18 cellular contexts compared by ENCODE assay signal in genomic region chr7:128215739-128216138, GRCh38. TPM values are rescaled to one million over a fixed set of nuclear protein-coding genes. Genes with fewer than 3 reads are reported as not detected.
DNase-seq lines count a peak whose midpoint lies in the region; ATAC-seq and TF ChIP-seq lines count a peak whose summit lies in the region.
"Had no signal": no experiment of that assay in that cellular context is flagged by ENCODE, and none has a peak within 500 bp of the region (broad histone marks: within the 10 kb centered on the region; RNA-seq: fewer than 3 reads in every experiment).

No MANE protein-coding gene starts in this region.

- no peaks in the 10 kb centered on the region for H3K36me3 ChIP-seq in PC-3 (ENCODE audit: low read depth, low read length)
- H3K36me3 ChIP-seq: thoracic aorta had no signal

- no peak for ATAC-seq in PC-3
- ATAC-seq in sciatic nerve, result peak; percentile 45
- ATAC-seq in HG02798 (IDR thresholded peaks at IDR 0.05; ENCODE audit: poor library complexity, unreplicated experiment), result no peak
- ATAC-seq: activated CD4-positive, CD25-positive, alpha-beta regulatory T cell treated with anti-CD3 and anti-CD28 coated beads, Interleukin-2, amount 50 U/mL, for 24 hours had no signal

- no peaks in the 10 kb centered on the region for H4K20me1 ChIP-seq in PC-3 (ENCODE audit: low read length)

- H3K27ac ChIP-seq in PC-3 (ENCODE audit: low read length), result no peak overlapping the region
- H3K27ac ChIP-seq: thoracic aorta had no signal

- no peak overlapping the region for H3K4me3 ChIP-seq in PC-3 (ENCODE audit: low read length)
- H3K4me3 ChIP-seq: thoracic aorta had no signal

- BruUV-seq in PC-3 (replicated peaks; lab: Mats Ljungman, UMichigan), result no TSS peak

- DNase-seq in H4 (ENCODE audit: low spot score) (peak; percentile 26), PC-3 (peak; percentile 38), fibroblast of gingiva (ENCODE audit: low read depth) (peak; percentile 90), sciatic nerve (ENCODE audit: low spot score) (no peak), NOMO-1 treated with dmso at 0.1 percent for 144 hours (lab: John Stamatoyannopoulos, UW; ENCODE audit: unreplicated experiment) (no peak), NCI-H2227 treated with DMSO at 0.1 percent for 48 hours (lab: John Stamatoyannopoulos, UW) (no peak)
- DNase-seq: activated CD8-positive, alpha-beta memory T cell treated with anti-CD3 and anti-CD28 coated beads, Interleukin-2, amount 50 U/mL, for 4 hours; activated naive CD4-positive, alpha-beta T cell treated with anti-CD3 and anti-CD28 coated beads, Interleukin-2, amount 50 U/mL, for 16 hours; CD4-positive, alpha-beta T cell; effector CD8-positive, alpha-beta T cell; H9; NCI-H1092 treated with DMSO at 0.1 percent for 48 hours; NCI-H2171 treated with DMSO at 0.1 percent for 48 hours; SHP77 treated with DMSO at 0.1 percent for 48 hours had no signal

- peaks cover 6% of the 10 kb centered on the region for H3K4me1 ChIP-seq in PC-3 (ENCODE audit: insufficient read depth, low read length)

- intact Hi-C loops in PC-3 (cut with micrococcal nuclease) (no loop called here), sciatic nerve (cut with DNase I) (no loop called here)

- H3F3A ChIP-seq in PC-3 (ENCODE audit: low read length, unreplicated experiment), result no peaks in the 10 kb centered on the region

- no peak overlapping the region for H3K4me2 ChIP-seq in PC-3 (ENCODE audit: low read length)

- H3K9me3 ChIP-seq in PC-3 (ENCODE audit: low read length), result no peaks in the 10 kb centered on the region
- H3K9me3 ChIP-seq: thoracic aorta had no signal

- POLR2A ChIA-PET in PC-3 (lab: Charles Lee; ENCODE audit: unreplicated experiment), result no interaction called here

- no peak for TF ChIP-seq CTCF in PC-3 (conservative IDR thresholded peaks at IDR 0.05; ENCODE audit: low read depth, low read length)

- H3K27me3 ChIP-seq in PC-3 (ENCODE audit: low read length), result no peaks in the 10 kb centered on the region; the same call in 1 of the 2 replicates

- H2AFZ ChIP-seq in PC-3 (ENCODE audit: low read length), result no peak overlapping the region

- H3K9me2 ChIP-seq in PC-3 (replicated peaks; ENCODE audit: low read length), result no peaks in the 10 kb centered on the region

- no peaks in the 10 kb centered on the region for H3K79me2 ChIP-seq in PC-3 (ENCODE audit: low read length)

- H3K9ac ChIP-seq in PC-3 (ENCODE audit: low read length), result no peak overlapping the region

- CTCF ChIA-PET in PC-3 (lab: Charles Lee), result no interaction called here

RNA-seq across cellular contexts. Expression of gene LEP, which starts 25.3 kb away (rescaled TPM):
- total RNA-seq in H4 (2014; rRNA removed; shearing (Covaris generic)), result not detected in 2 replicates
- not detected in 2 replicates for total RNA-seq in PC-3 (2014; rRNA removed)
- 7.2 TPM for total RNA-seq in sciatic nerve
- total RNA-seq: CD4-positive, alpha-beta T cell; H9; T-helper 2 cell treated with Interferon-gamma antibody and Interleukin-4, amounts not matched to agents 100 ng/mL and 5 ng/mL, for 36 hours; thoracic aorta had no signal

Comparison
In these comparisons a context has a peak if more than half of its experiments do, and no peak if none do; other contexts are left out.
1. DNase-seq: peak in H4 (single experiment), PC-3 (single experiment) and fibroblast of gingiva (single experiment); none in sciatic nerve (single experiment), NOMO-1 treated with dmso at 0.1 percent for 144 hours (single experiment) and NCI-H2227 treated with DMSO at 0.1 percent for 48 hours (single experiment).